Comparison of ENCODE assay signal across 25 cellular contexts in genomic region chr11:56714206-56714605, GRCh38. TPM values are rescaled to one million over a fixed set of nuclear protein-coding genes. Genes with fewer than 3 reads are reported as not detected.
DNase-seq lines count a peak whose midpoint lies in the region; ATAC-seq and TF ChIP-seq lines count a peak whose summit lies in the region.
"Had no signal": no experiment of that assay in that cellular context is flagged by ENCODE, and none has a peak within 500 bp of the region (broad histone marks: within the 10 kb centered on the region; RNA-seq: fewer than 3 reads in every experiment).

No MANE protein-coding gene starts in this region.

- CTCF ChIA-PET in MCF 10A (lab: Yijun Ruan, JAX) = no interaction called here
- CTCF ChIA-PET in mammary epithelial cell (lab: Charles Lee; ENCODE audit: low non-redundant PET) = no interaction called here

- peak; percentile 87 for ATAC-seq in DND-41 (ENCODE audit: insufficient read depth, low read depth)
- no peak for ATAC-seq in esophagus mucosa
- ATAC-seq: CD8-positive, alpha-beta T cell; GM12878 had no signal

- WGBS in mammary epithelial cell (ENCODE audit: low coverage, missing lambda C conversion rate) = 8% methylated on average over 2 of the region's 2 CpGs

- TF ChIP-seq CTCF in MCF 10A (IDR thresholded peaks at IDR 0.05; ENCODE audit: unreplicated experiment) (no peak), breast epithelium (IDR thresholded peaks at IDR 0.05) (no peak), DND-41 (IDR thresholded peaks at IDR 0.05; ENCODE audit: borderline replicate concordance, extremely low read depth, low read length, poor library complexity, severe bottlenecking) (no peak), mammary epithelial cell (conservative IDR thresholded peaks at IDR 0.05 in 1 of 2, IDR thresholded peaks at IDR 0.05 in 1 of 2; ENCODE audit: extremely low read depth in 1 of 2, insufficient read depth in 1 of 2, low read depth in 1 of 2, low read length in 2 of 2) (no peak), epithelial cell of esophagus (IDR thresholded peaks at IDR 0.05; ENCODE audit: insufficient read depth, low read depth, low read length, missing control alignments) (no peak)

- no peaks in the 10 kb centered on the region for H3K9me3 ChIP-seq in breast epithelium
- no peaks in the 10 kb centered on the region for H3K9me3 ChIP-seq in DND-41 (ENCODE audit: insufficient read depth, low read length, severe bottlenecking)
- H3K9me3 ChIP-seq in mammary epithelial cell (replicated peaks; ENCODE audit: insufficient read depth, low read length) = no peaks in the 10 kb centered on the region
- H3K9me3 ChIP-seq: BE2C, Caco-2 had no signal

- TF ChIP-seq POLR2A in breast epithelium (IDR thresholded peaks at IDR 0.05) = no peak

- H3K4me2 ChIP-seq in DND-41 (ENCODE audit: insufficient read depth, low read length) (no peak overlapping the region), mammary epithelial cell (ENCODE audit: insufficient read depth, low read depth, low read length) (no peak overlapping the region)
- H3K4me2 ChIP-seq: BLaER1 had no signal

- H3K36me3 ChIP-seq in breast epithelium = no peaks in the 10 kb centered on the region
- H3K36me3 ChIP-seq in DND-41 (ENCODE audit: insufficient read depth, low read length) = no peaks in the 10 kb centered on the region
- H3K36me3 ChIP-seq in mammary epithelial cell (ENCODE audit: insufficient read depth, low read length) = no peaks in the 10 kb centered on the region
- H3K36me3 ChIP-seq: BE2C, BLaER1 had no signal

- H3K4me1 ChIP-seq in breast epithelium = no peaks in the 10 kb centered on the region
- H3K4me1 ChIP-seq in DND-41 (ENCODE audit: insufficient read depth, low read length) = peaks cover 30% of the 10 kb centered on the region
- H3K4me1 ChIP-seq in mammary epithelial cell (ENCODE audit: insufficient read depth, low read length) = no peaks in the 10 kb centered on the region
- H3K4me1 ChIP-seq: BE2C, BLaER1, Caco-2 had no signal

- DNase-seq in MCF 10A (ENCODE audit: unreplicated experiment) (peak; percentile 9), breast epithelium (ENCODE audit: low spot score in 2 of 2) (no peak), DND-41 (peak; percentile 26), mammary epithelial cell (peak; percentile 57), epithelial cell of esophagus (ENCODE audit: low read depth) (peak; percentile 26), LoVo (ENCODE audit: low spot score) (no peak)
- no peak for DNase-seq in activated CD4-positive, alpha-beta T cell treated with anti-CD3 and anti-CD28 coated beads, Interleukin-2, amount 10 ng/mL, durations not matched to agents 24 days and 14 days
- DNase-seq: 8988T; ACHN; BE2C; C1 segment of cervical spinal cord; Caco-2; Calu3; CD4-positive, alpha-beta T cell; DMS79 treated with DMSO at 0.1 percent for 48 hours; EL; GDM1 had no signal

- H3K9me3 Mint-ChIP-seq in MCF 10A (ENCODE audit: unreplicated experiment) = peaks cover 14% of the 10 kb centered on the region
- peaks cover 9% of the 10 kb centered on the region for H3K9me3 Mint-ChIP-seq in activated CD4-positive, alpha-beta T cell treated with anti-CD3 and anti-CD28 coated beads, Interleukin-2, amount 10 ng/mL, durations not matched to agents 24 days and 14 days

- no TSS peak for BruUV-seq in MCF 10A (replicated peaks; lab: Mats Ljungman, UMichigan)
- no TSS peak for BruUV-seq in mammary epithelial cell (replicated peaks; lab: Mats Ljungman, UMichigan)

- H3K36me3 Mint-ChIP-seq in MCF 10A (ENCODE audit: insufficient read depth, unreplicated experiment) = no peaks in the 10 kb centered on the region
- H3K36me3 Mint-ChIP-seq in activated CD4-positive, alpha-beta T cell treated with anti-CD3 and anti-CD28 coated beads, Interleukin-2, amount 10 ng/mL, durations not matched to agents 24 days and 14 days (ENCODE audit: low read depth) = no peaks in the 10 kb centered on the region
- H3K36me3 Mint-ChIP-seq: CD8-positive, alpha-beta T cell had no signal

- H3K4me3 ChIP-seq in breast epithelium = no peak overlapping the region
- no peak overlapping the region for H3K4me3 ChIP-seq in DND-41 (ENCODE audit: low read depth in 1 of 2, low read length in 2 of 2)
- H3K4me3 ChIP-seq in mammary epithelial cell (replicated peaks in 1 of 3; ENCODE audit: insufficient read depth in 1 of 3, low read depth in 2 of 3, low read length in 3 of 3) = no peak overlapping the region
- H3K4me3 ChIP-seq in epithelial cell of esophagus (ENCODE audit: low read length) = no peak overlapping the region
- H3K4me3 ChIP-seq: BLaER1, GM12878 had no signal

- H3K27ac Mint-ChIP-seq in MCF 10A (ENCODE audit: low read depth, unreplicated experiment) = no peak overlapping the region
- no peak overlapping the region for H3K27ac Mint-ChIP-seq in activated CD4-positive, alpha-beta T cell treated with anti-CD3 and anti-CD28 coated beads, Interleukin-2, amount 10 ng/mL, durations not matched to agents 24 days and 14 days
- H3K27ac Mint-ChIP-seq: CD4-positive, alpha-beta T cell; CD8-positive, alpha-beta T cell had no signal

- no peak overlapping the region for H2AFZ ChIP-seq in DND-41 (ENCODE audit: low read depth, low read length)
- no peak overlapping the region for H2AFZ ChIP-seq in mammary epithelial cell (ENCODE audit: low read depth, low read length)

- H3K9ac ChIP-seq in DND-41 (ENCODE audit: low read depth, low read length) (no peak overlapping the region), mammary epithelial cell (ENCODE audit: insufficient read depth, low read length) (no peak overlapping the region)
- H3K9ac ChIP-seq: BLaER1 had no signal

- H3K27me3 ChIP-seq in breast epithelium (no peaks in the 10 kb centered on the region), DND-41 (ENCODE audit: insufficient read depth, low read length, poor library complexity) (no peaks in the 10 kb centered on the region), mammary epithelial cell (ENCODE audit: insufficient read depth, low read length) (no peaks in the 10 kb centered on the region)
- H3K27me3 ChIP-seq: BE2C, BLaER1 had no signal

- in situ Hi-C loops in mammary epithelial cell (cut with MboI; ENCODE audit: low sequenced_read_pairs in 2 of 2) = no loop called here

- intact Hi-C loops in MCF 10A (cut with micrococcal nuclease) = no loop called here
- intact Hi-C loops in breast epithelium (cut with DNase I; ENCODE audit: low total_unique reads) = no loop called here
- intact Hi-C loops in mammary epithelial cell (cut with micrococcal nuclease) = no loop called here
- intact Hi-C loops in activated CD4-positive, alpha-beta T cell treated with anti-CD3 and anti-CD28 coated beads, Interleukin-2, amount 10 ng/mL, durations not matched to agents 24 days and 14 days (cut with micrococcal nuclease) = no loop called here

- no peaks in the 10 kb centered on the region for H3K4me1 Mint-ChIP-seq in MCF 10A (ENCODE audit: insufficient read depth, unreplicated experiment)
- H3K4me1 Mint-ChIP-seq in activated CD4-positive, alpha-beta T cell treated with anti-CD3 and anti-CD28 coated beads, Interleukin-2, amount 10 ng/mL, durations not matched to agents 24 days and 14 days = no peaks in the 10 kb centered on the region

- no peak overlapping the region for H3K4me3 Mint-ChIP-seq in MCF 10A (ENCODE audit: unreplicated experiment)
- H3K4me3 Mint-ChIP-seq in activated CD4-positive, alpha-beta T cell treated with anti-CD3 and anti-CD28 coated beads, Interleukin-2, amount 10 ng/mL, durations not matched to agents 24 days and 14 days = no peak overlapping the region
- H3K4me3 Mint-ChIP-seq: CD4-positive, alpha-beta T cell; CD8-positive, alpha-beta T cell had no signal

- dilution Hi-C loops in mammary epithelial cell (cut with HindIII; ENCODE audit: low sequenced_read_pairs) = no loop called here

- H4K20me1 ChIP-seq in DND-41 (ENCODE audit: insufficient read depth, low read length) (no peaks in the 10 kb centered on the region), mammary epithelial cell (ENCODE audit: insufficient read depth, low read length) (no peaks in the 10 kb centered on the region)
- H4K20me1 ChIP-seq: BLaER1 had no signal

- POLR2A ChIA-PET in MCF 10A (lab: Yijun Ruan, JAX) = interaction anchor here (0.7 kb wide), 1 partner anchor 301 kb away, joined by 3 read pairs; no protein-coding TSS in a partner anchor

- no peak overlapping the region for H3K27ac ChIP-seq in breast epithelium
- H3K27ac ChIP-seq in DND-41 (ENCODE audit: low read length) = peak overlapping the region; percentile 62
- no peak overlapping the region for H3K27ac ChIP-seq in mammary epithelial cell (ENCODE audit: insufficient read depth, low read depth, low read length)
- H3K27ac ChIP-seq: BLaER1 had no signal

- no peaks in the 10 kb centered on the region for H3K27me3 Mint-ChIP-seq in MCF 10A (ENCODE audit: insufficient read depth, unreplicated experiment)
- no peaks in the 10 kb centered on the region for H3K27me3 Mint-ChIP-seq in activated CD4-positive, alpha-beta T cell treated with anti-CD3 and anti-CD28 coated beads, Interleukin-2, amount 10 ng/mL, durations not matched to agents 24 days and 14 days
- H3K27me3 Mint-ChIP-seq: CD4-positive, alpha-beta T cell had no signal

- H3K79me2 ChIP-seq in DND-41 (ENCODE audit: insufficient read depth, low read length) = no peaks in the 10 kb centered on the region
- no peaks in the 10 kb centered on the region for H3K79me2 ChIP-seq in mammary epithelial cell (ENCODE audit: insufficient read depth, low read length)

RNA-seq across cellular contexts. Expression of gene OR9G1, which starts 15.3 kb away (rescaled TPM):
- total RNA-seq in MCF 10A (2022) (not detected in 2 replicates), breast epithelium (not detected), mammary epithelial cell (not detected), esophagus mucosa (not detected)
- not detected for polyA plus RNA-seq in mammary epithelial cell
- polyA minus RNA-seq in mammary epithelial cell = not detected
- total RNA-seq in activated CD4-positive, alpha-beta T cell treated with anti-CD3 and anti-CD28 coated beads, Interleukin-2, amount 10 ng/mL, durations not matched to agents 24 days and 14 days = not detected in 2 replicates
- total RNA-seq: A673; Caco-2; Calu3; CD4-positive, alpha-beta T cell; CD8-positive, alpha-beta T cell; Daoy; G401; GM12878 had no signal
- polyA plus RNA-seq: AG04450, GM12878 had no signal

RNA-seq across cellular contexts. Expression of gene OR9G4, which starts 34.3 kb away (rescaled TPM):
- not detected in 2 replicates for total RNA-seq in MCF 10A (2022)
- not detected for total RNA-seq in breast epithelium
- not detected for total RNA-seq in mammary epithelial cell
- polyA plus RNA-seq in mammary epithelial cell = not detected
- polyA minus RNA-seq in mammary epithelial cell = not detected
- total RNA-seq in esophagus mucosa = not detected
- total RNA-seq in activated CD4-positive, alpha-beta T cell treated with anti-CD3 and anti-CD28 coated beads, Interleukin-2, amount 10 ng/mL, durations not matched to agents 24 days and 14 days = not detected in 2 replicates
- total RNA-seq: A673; Caco-2; Calu3; CD4-positive, alpha-beta T cell; CD8-positive, alpha-beta T cell; Daoy; G401; GM12878 had no signal
- polyA plus RNA-seq: AG04450, GM12878 had no signal

RNA-seq across cellular contexts. Expression of gene OR5AR1, which starts 50.7 kb away (rescaled TPM):
- total RNA-seq in MCF 10A (2022) (not detected in 2 replicates), breast epithelium (not detected), mammary epithelial cell (not detected), esophagus mucosa (not detected)
- polyA plus RNA-seq in mammary epithelial cell = not detected
- polyA minus RNA-seq in mammary epithelial cell = not detected
- total RNA-seq in activated CD4-positive, alpha-beta T cell treated with anti-CD3 and anti-CD28 coated beads, Interleukin-2, amount 10 ng/mL, durations not matched to agents 24 days and 14 days = not detected in 2 replicates
- total RNA-seq: A673; Caco-2; Calu3; CD4-positive, alpha-beta T cell; CD8-positive, alpha-beta T cell; Daoy; G401; GM12878 had no signal
- polyA plus RNA-seq: AG04450, GM12878 had no signal

Comparison
In these comparisons a context has a peak if more than half of its experiments do, and no peak if none do; other contexts are left out.
1. DNase-seq: peak in MCF 10A (single experiment), DND-41 (single experiment), mammary epithelial cell (single experiment) and epithelial cell of esophagus (single experiment); none in breast epithelium (0 of 2), LoVo (single experiment) and activated CD4-positive, alpha-beta T cell treated with anti-CD3 and anti-CD28 coated beads, Interleukin-2, amount 10 ng/mL, durations not matched to agents 24 days and 14 days (single experiment).